8 cellular contexts compared by ENCODE assay signal in the genomic region with DNA sequence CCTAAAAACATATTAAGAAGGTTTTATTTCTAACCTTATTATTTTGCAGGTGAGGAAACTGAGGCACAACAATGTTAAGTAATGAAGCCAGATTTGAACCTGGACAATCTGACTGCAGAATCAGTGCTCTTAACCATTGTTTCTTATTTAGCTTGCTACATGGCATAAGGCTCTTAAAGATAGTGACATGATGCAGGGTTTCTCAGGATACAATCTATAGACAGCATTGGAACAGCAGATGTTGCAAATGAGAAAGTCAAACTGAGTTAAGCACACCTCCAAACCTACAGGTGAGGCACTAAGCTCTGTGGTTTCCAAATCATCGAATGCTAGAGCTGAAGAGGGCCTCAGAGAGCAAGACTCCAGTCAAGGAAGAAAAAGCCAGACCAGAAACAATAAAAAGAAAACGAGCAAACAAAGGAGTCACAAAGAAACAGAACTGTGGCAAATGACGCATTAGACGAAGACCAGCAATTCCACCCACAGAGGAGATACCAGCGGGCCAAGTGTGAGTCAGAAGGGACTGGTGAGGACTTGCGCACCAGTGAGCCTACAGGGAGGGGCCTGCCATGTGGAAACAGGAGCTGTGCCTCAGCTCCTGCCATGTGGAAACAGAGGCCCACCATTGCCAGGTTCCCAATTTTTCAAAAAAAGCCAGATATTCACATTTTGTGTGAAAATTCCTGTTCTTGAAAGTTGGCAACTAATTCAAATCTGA. TPM values are rescaled to one million over a fixed set of nuclear protein-coding genes. Genes with fewer than 3 reads are reported as not detected.
A peak's percentile ranks its signal among the peaks of the same experiment; 100 is the strongest.
DNase-seq lines count a peak whose midpoint lies in the region; ATAC-seq and TF ChIP-seq lines count a peak whose summit lies in the region.

No MANE protein-coding gene starts in this region.

- no peaks in the 10 kb centered on the region for H3K36me3 ChIP-seq in esophagus muscularis mucosa

- CTCF ChIA-PET in activated CD4-positive, alpha-beta T cell treated with anti-CD3 and anti-CD28 coated beads, Interleukin-2, amount 10 ng/mL, durations not matched to agents 7 days and 5 days (lab: Charles Lee) = interaction anchor here (0.5 to 1.5 kb wide), 8 partner anchors 10 to 417 kb away, joined by 3 to 5 read pairs (median 4); no protein-coding TSS in a partner anchor

- no peak overlapping the region for H3K4me3 Mint-ChIP-seq in activated CD4-positive, alpha-beta T cell treated with anti-CD3 and anti-CD28 coated beads, Interleukin-2, amount 10 ng/mL, durations not matched to agents 7 days and 5 days

- peaks cover 17% of the 10 kb centered on the region for H3K36me3 Mint-ChIP-seq in activated CD4-positive, alpha-beta T cell treated with anti-CD3 and anti-CD28 coated beads, Interleukin-2, amount 10 ng/mL, durations not matched to agents 7 days and 5 days (ENCODE audit: low read depth)

- 57% methylated on average over 6 of the region's 6 CpGs for WGBS in esophagus muscularis mucosa

- no peak for TF ChIP-seq EP300 in esophagus muscularis mucosa (IDR thresholded peaks at IDR 0.05)

- H3K27me3 ChIP-seq in esophagus muscularis mucosa = no peaks in the 10 kb centered on the region

- no peak overlapping the region for H3K27ac ChIP-seq in esophagus muscularis mucosa (replicated peaks in 1 of 4)

- no peaks in the 10 kb centered on the region for H3K27me3 Mint-ChIP-seq in activated CD4-positive, alpha-beta T cell treated with anti-CD3 and anti-CD28 coated beads, Interleukin-2, amount 10 ng/mL, durations not matched to agents 7 days and 5 days

- H3K9me3 ChIP-seq in esophagus muscularis mucosa = no peaks in the 10 kb centered on the region

- peak; percentile 58 for ATAC-seq in GM19455 (IDR thresholded peaks at IDR 0.05; ENCODE audit: unreplicated experiment)
- peak; percentile 48 for ATAC-seq in HG03565 (IDR thresholded peaks at IDR 0.05; ENCODE audit: unreplicated experiment)

- no peak overlapping the region for H3K4me3 ChIP-seq in AG10803 (ENCODE audit: low read length)
- H3K4me3 ChIP-seq in esophagus muscularis mucosa = no peak overlapping the region

- TF ChIP-seq POLR2A in esophagus muscularis mucosa (IDR thresholded peaks at IDR 0.05; ENCODE audit: low read depth) = no peak

- DNase-seq in AG10803 (ENCODE audit: low read depth) (peak; percentile 84), esophagus muscularis mucosa (ENCODE audit: extremely low spot score) (peak; percentile 89), NCI-H128 (lab: John Stamatoyannopoulos, UW; ENCODE audit: unreplicated experiment) (no peak), COLO829 (ENCODE audit: low spot score) (no peak)
- DNase-seq in activated CD4-positive, alpha-beta T cell treated with anti-CD3 and anti-CD28 coated beads, Interleukin-2, amount 10 ng/mL, durations not matched to agents 7 days and 5 days = peak; percentile 57
- DNase-seq in stimulated activated CD4-positive, alpha-beta T cell treated with anti-CD3 and anti-CD28 coated beads, Interleukin-15, amount 100 ng/mL, for 1 hour (ENCODE audit: low read depth in 1 of 2, low spot score in 1 of 2) = peak; percentile 34 to 42

- H3K4me1 Mint-ChIP-seq in activated CD4-positive, alpha-beta T cell treated with anti-CD3 and anti-CD28 coated beads, Interleukin-2, amount 10 ng/mL, durations not matched to agents 7 days and 5 days = peaks cover 72% of the 10 kb centered on the region

- H3K27ac Mint-ChIP-seq in activated CD4-positive, alpha-beta T cell treated with anti-CD3 and anti-CD28 coated beads, Interleukin-2, amount 10 ng/mL, durations not matched to agents 7 days and 5 days = peak overlapping the region; percentile 58

- peaks cover 7 to 17% (median 13%) of the 10 kb centered on the region in 4 donors for H3K4me1 ChIP-seq in esophagus muscularis mucosa

- H3K9me3 Mint-ChIP-seq in activated CD4-positive, alpha-beta T cell treated with anti-CD3 and anti-CD28 coated beads, Interleukin-2, amount 10 ng/mL, durations not matched to agents 7 days and 5 days = no peaks in the 10 kb centered on the region

- POLR2A ChIA-PET in activated CD4-positive, alpha-beta T cell treated with anti-CD3 and anti-CD28 coated beads, Interleukin-2, amount 10 ng/mL, durations not matched to agents 7 days and 5 days (lab: Charles Lee) = no interaction called here

- no peak for TF ChIP-seq CTCF in AG10803 (conservative IDR thresholded peaks at IDR 0.05; ENCODE audit: low read length)
- TF ChIP-seq CTCF in esophagus muscularis mucosa (IDR thresholded peaks at IDR 0.05) = no peak

- intact Hi-C loops in esophagus muscularis mucosa (cut with DNase I) = no loop called here

RNA-seq across cellular contexts. Expression of a gene that starts 14.4 kb away (rescaled TPM):
- total RNA-seq in activated CD4-positive, alpha-beta T cell treated with anti-CD3 and anti-CD28 coated beads, Interleukin-2, amount 10 ng/mL, durations not matched to agents 7 days and 5 days = 10 to 100 TPM; 22.5 to 29.2 TPM
- 10 to 100 TPM; 20.3 to 23.4 (median 21.7) TPM for total RNA-seq in esophagus muscularis mucosa

Comparison
In these comparisons a context has a peak if more than half of its experiments do, and no peak if none do; other contexts are left out.
1. DNase-seq: peak in AG10803 (single experiment), activated CD4-positive, alpha-beta T cell treated with anti-CD3 and anti-CD28 coated beads, Interleukin-2, amount 10 ng/mL, durations not matched to agents 7 days and 5 days (single experiment), esophagus muscularis mucosa (single experiment) and stimulated activated CD4-positive, alpha-beta T cell treated with anti-CD3 and anti-CD28 coated beads, Interleukin-15, amount 100 ng/mL, for 1 hour (2 of 2); none in NCI-H128 (single experiment) and COLO829 (single experiment).